ENCODE assay signal across 8 cellular contexts in the genomic region with DNA sequence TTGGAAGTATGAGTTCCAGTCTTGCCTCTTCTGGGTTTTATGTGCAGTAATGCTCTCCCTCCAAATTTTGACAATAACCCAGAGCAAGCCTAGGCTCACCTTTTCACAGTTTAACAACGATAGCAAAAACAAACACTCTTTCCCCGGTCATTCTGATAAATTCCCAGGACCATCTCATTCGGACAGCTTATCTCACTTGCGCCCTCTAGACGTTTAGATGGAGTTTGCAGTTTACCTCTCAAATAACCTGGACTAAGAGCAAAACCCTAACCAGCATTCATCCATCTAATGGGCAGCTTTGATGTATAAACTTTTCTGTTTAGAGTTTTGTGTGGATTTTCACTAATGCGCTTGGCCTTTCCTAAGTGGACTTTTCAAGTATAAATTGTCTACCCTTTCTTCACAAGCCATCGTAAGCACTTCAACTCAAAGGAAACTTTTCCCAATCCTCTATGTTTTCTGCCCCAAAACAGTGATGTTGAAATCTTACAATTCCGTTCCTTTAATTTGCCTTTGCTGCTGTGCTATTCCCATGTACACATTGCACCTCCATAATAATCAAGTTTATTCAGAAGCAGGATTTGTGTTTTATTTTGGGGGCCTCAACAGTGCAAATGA.
DNase-seq lines count a peak whose midpoint lies in the region; ATAC-seq and TF ChIP-seq lines count a peak whose summit lies in the region.

No MANE protein-coding gene starts in this region.

- TF ChIP-seq CTCF in epithelial cell of proximal tubule (conservative IDR thresholded peaks at IDR 0.05; ENCODE audit: low read depth, low read length) (peak; percentile 71), gastrocnemius medialis (IDR thresholded peaks at IDR 0.05 in 4 of 5, conservative IDR thresholded peaks at IDR 0.05 in 1 of 5) (peak in 4 of 5 experiments; percentile 18 to 52 (median 32))

- intact Hi-C loops in gastrocnemius medialis (cut with DNase I; ENCODE audit: low total_unique reads), result no loop called here

- no peak overlapping the region for H3K4me3 ChIP-seq in epithelial cell of proximal tubule (ENCODE audit: low read depth, low read length)
- H3K4me3 ChIP-seq in gastrocnemius medialis, result no peak overlapping the region

- ATAC-seq in GM18868 (IDR thresholded peaks at IDR 0.05; ENCODE audit: unreplicated experiment), result peak; percentile 74
- no peak for ATAC-seq in gastrocnemius medialis
- ATAC-seq in GM18505 (IDR thresholded peaks at IDR 0.05; ENCODE audit: unreplicated experiment), result no peak
- ATAC-seq in HG02763 (IDR thresholded peaks at IDR 0.05; ENCODE audit: unreplicated experiment), result no peak
- no peak for ATAC-seq in GM21381 (IDR thresholded peaks at IDR 0.05; ENCODE audit: unreplicated experiment)

- H3K27ac ChIP-seq in gastrocnemius medialis, result no peak overlapping the region

- H3K27me3 ChIP-seq in gastrocnemius medialis, result no peaks in the 10 kb centered on the region

- peaks cover 0 to 18% of the 10 kb centered on the region in 2 donors for H3K36me3 ChIP-seq in gastrocnemius medialis

- DNase-seq in A172 (ENCODE audit: low spot score) (peak; percentile 45), NCI-H526 (lab: John Stamatoyannopoulos, UW) (peak; percentile 10 to 52), epithelial cell of proximal tubule (ENCODE audit: low read depth) (no peak), gastrocnemius medialis (no peak)

- TF ChIP-seq POLR2A in gastrocnemius medialis (IDR thresholded peaks at IDR 0.05) (no peak), GM18505 (IDR thresholded peaks at IDR 0.05; ENCODE audit: borderline replicate concordance, extremely low read depth, insufficient read depth, insufficient read length) (no peak)

- H3K4me1 ChIP-seq in gastrocnemius medialis, result no peaks in the 10 kb centered on the region

- in situ Hi-C loops in gastrocnemius medialis (cut with MboI; ENCODE audit: low sequenced_read_pairs in 4 of 4), result no loop called here

- no peaks in the 10 kb centered on the region for H3K9me3 ChIP-seq in gastrocnemius medialis

Comparison
In these comparisons a context has a peak if more than half of its experiments do, and no peak if none do; other contexts are left out.
1. DNase-seq: peak in A172 (single experiment) and NCI-H526 (2 of 2); none in epithelial cell of proximal tubule (single experiment) and gastrocnemius medialis (0 of 2).